Comparison of ENCODE assay signal across 9 cellular contexts in the genomic region with DNA sequence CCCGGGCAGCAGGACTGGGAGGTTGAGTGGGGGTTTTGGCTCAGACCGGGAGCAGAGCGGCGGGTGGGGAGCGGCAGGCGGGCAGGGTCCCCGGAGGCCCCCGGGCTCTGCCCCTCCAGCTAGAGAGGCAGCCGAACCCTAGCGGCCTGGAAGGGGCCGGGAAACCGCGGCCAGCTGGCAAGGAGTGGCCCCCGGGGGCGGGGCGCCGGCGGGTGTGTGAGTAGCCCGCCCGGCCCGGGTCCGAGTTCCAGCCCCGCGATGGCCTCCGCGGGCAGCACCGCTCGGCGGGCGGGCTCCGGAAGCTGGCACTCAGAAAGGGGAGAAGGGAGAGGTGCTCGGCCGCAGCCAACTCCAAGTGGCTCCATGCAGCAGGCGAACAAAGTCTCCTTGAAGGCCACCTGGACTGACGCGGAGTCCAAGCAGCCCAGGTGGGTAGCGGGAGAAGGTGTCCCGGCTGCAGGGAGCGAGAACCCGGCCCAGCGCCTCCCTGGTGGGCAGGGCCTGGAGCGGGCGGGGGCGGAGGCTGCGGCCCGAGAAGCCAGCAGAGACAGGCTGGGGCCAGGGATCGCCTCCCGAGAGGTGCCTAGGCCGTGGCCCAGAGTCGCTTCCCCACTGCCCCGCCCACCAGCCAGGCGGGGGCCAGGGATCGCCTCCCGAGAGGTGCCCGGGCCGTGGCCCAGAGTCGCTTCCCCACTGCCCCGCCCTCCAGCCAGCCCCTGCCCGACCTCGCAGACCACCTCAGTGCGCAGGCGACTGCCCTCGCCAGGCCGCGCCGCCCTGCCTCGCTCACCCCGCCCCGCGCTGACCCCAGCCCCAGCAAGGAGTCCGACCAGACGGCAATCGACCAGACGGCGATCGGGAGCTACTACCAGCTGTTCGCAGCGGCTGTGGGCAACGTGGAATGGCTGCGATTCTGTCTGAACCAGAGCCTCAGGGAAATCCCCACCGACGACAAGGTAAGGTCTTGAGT. TPM values are rescaled to one million over a fixed set of nuclear protein-coding genes. Genes with fewer than 3 reads are reported as not detected.
DNase-seq lines count a peak whose midpoint lies in the region; ATAC-seq, FAIRE-seq and TF ChIP-seq lines count a peak whose summit lies in the region.
"Had no signal": no experiment of that assay in that cellular context is flagged by ENCODE, and none has a peak within 500 bp of the region (broad histone marks: within the 10 kb centered on the region; RNA-seq: fewer than 3 reads in every experiment).

ANKRD53 (plus strand) TSS at position 243 of the 970 bp plus-strand sequence; CDS start at position 259, 16 bp downstream.

- peak within 1 kb of the TSS; percentile 87 to 96 (median 92) for H3K4me3 Mint-ChIP-seq in immature natural killer cell

- no peak for DNase-seq in GM12864 (ENCODE audit: low read depth)
- DNase-seq in NCI-H2029 (lab: John Stamatoyannopoulos, UW), result peak; percentile 49
- DNase-seq in body of pancreas, result peak; percentile 71 to 85 (median 80)
- DNase-seq in immature natural killer cell, result peak; percentile 18 to 26 (median 20)
- DNase-seq in small intestine, result peak; percentile 62
- DNase-seq in NCI-H82 treated with DMSO at 0.1 percent for 48 hours (lab: John Stamatoyannopoulos, UW; ENCODE audit: unreplicated experiment), result no peak

- peak within 1 kb of the TSS; percentile 65 for H3K4me3 ChIP-seq in GM12864 (ENCODE audit: low read depth, low read length)
- peak within 1 kb of the TSS; percentile 35 to 52 for H3K4me3 ChIP-seq in body of pancreas
- peak within 1 kb of the TSS; percentile 40 to 68 for H3K4me3 ChIP-seq in small intestine (ENCODE audit: low read depth in 1 of 2, low read length in 2 of 2)

- ATAC-seq in body of pancreas (peak; percentile 73), HG03095 (IDR thresholded peaks at IDR 0.05; ENCODE audit: unreplicated experiment) (no peak), HG02973 (IDR thresholded peaks at IDR 0.05; ENCODE audit: unreplicated experiment) (no peak)

- H3K36me3 ChIP-seq in body of pancreas (replicated peaks in 1 of 2; ENCODE audit: insufficient read depth in 1 of 2, low read depth in 2 of 2) (no peaks in the 10 kb centered on the region), small intestine (ENCODE audit: control insufficient read depth in 2 of 2, insufficient read depth in 2 of 2, low read length in 2 of 2) (no peaks in the 10 kb centered on the region)

- FAIRE-seq in small intestine (lab: Jason Lieb, UNC), result no peak

- peaks cover 0 to 1% (median 0%) of the 10 kb centered on the region in 6 donors for H3K9me3 Mint-ChIP-seq in immature natural killer cell

- peak within 1 kb of the TSS; percentile 85 to 97 (median 94) for H3K27ac Mint-ChIP-seq in immature natural killer cell

- H3K4me1 ChIP-seq in body of pancreas (peaks cover 26% of the 10 kb centered on the region), small intestine (ENCODE audit: control insufficient read depth in 2 of 2, insufficient read depth in 1 of 2, low read depth in 1 of 2, low read length in 1 of 2) (no peaks in the 10 kb centered on the region)

- TF ChIP-seq CTCF in GM12864 (IDR thresholded peaks at IDR 0.05; ENCODE audit: low read depth, low read length, missing control alignments) (no peak), body of pancreas (IDR thresholded peaks at IDR 0.05) (no peak)

- H3K27me3 ChIP-seq in body of pancreas (no peaks in the 10 kb centered on the region), small intestine (ENCODE audit: control insufficient read depth in 2 of 2, insufficient read depth in 2 of 2, low read length in 2 of 2) (no peaks in the 10 kb centered on the region)

- peaks cover 4 to 8% (median 4%) of the 10 kb centered on the region in 3 donors for H3K27me3 Mint-ChIP-seq in immature natural killer cell (ENCODE audit: low read depth in 3 of 3)

- peak; percentile 34 to 68 (median 64) for TF ChIP-seq POLR2A in body of pancreas (IDR thresholded peaks at IDR 0.05)

- H3K36me3 Mint-ChIP-seq in immature natural killer cell, result no peaks in the 10 kb centered on the region

- WGBS in body of pancreas, 2 donors, result 2 to 4% methylated on average over 6 to 82 of the region's 82 CpGs
- WGBS in small intestine, 3 donors, result 8 to 17% (median 13%) methylated on average over 49 to 82 of the region's 82 CpGs

- no peaks in the 10 kb centered on the region for H3K9me3 ChIP-seq in body of pancreas
- H3K9me3 ChIP-seq in small intestine (ENCODE audit: control insufficient read depth, low read depth), result no peaks in the 10 kb centered on the region

- H3K4me1 Mint-ChIP-seq in immature natural killer cell, result peaks cover 17 to 19% of the 10 kb centered on the region in 2 donors

- H3K27ac ChIP-seq in body of pancreas (peak within 1 kb of the TSS; percentile 86 to 92 (median 90)), small intestine (ENCODE audit: low read depth in 1 of 2, low read length in 1 of 2) (peak within 1 kb of the TSS; percentile 30 to 94)

- intact Hi-C loops in body of pancreas (cut with DNase I), result no loop called here

RNA-seq across cellular contexts. Expression of gene ANKRD53, which starts in this region (rescaled TPM):
- total RNA-seq in body of pancreas, result 10 to 100 TPM in 1 of 2 donors, 1 to 10 TPM in 1; 4.7 to 10.2 TPM
- polyA plus RNA-seq in immature natural killer cell (under 1 TPM; 0.18 to 0.51 (median 0.30) TPM), small intestine (1 to 10 TPM; 2.1 to 2.4 (median 2.2) TPM)
- total RNA-seq: T-helper 1 cell treated with Interleukin-12 subunit alpha and Interleukin-12 subunit beta and Interleukin-4 antibody, amounts not matched to agents 30 ng/mL and 1 ng/mL, for 36 hours had no signal

Comparison
In these comparisons a context has a peak if more than half of its experiments do, and no peak if none do; other contexts are left out.
1. Peak in DNase-seq in immature natural killer cell; RNA of the gene not detected or under 1 TPM.
2. DNase-seq: peak in NCI-H2029 (single experiment), body of pancreas (4 of 4) and small intestine (single experiment); none in GM12864 (single experiment) and NCI-H82 treated with DMSO at 0.1 percent for 48 hours (single experiment).
3. Peak in every context shown above with its lines, with median percentiles within 50 percentile points of each other: H3K4me3 ChIP-seq.